ENCODE assay signal across 29 cellular contexts in genomic region chr11:5622802-5623201, GRCh38. TPM values are rescaled to one million over a fixed set of nuclear protein-coding genes. Genes with fewer than 3 reads are reported as not detected.
DNase-seq lines count a peak whose midpoint lies in the region; ATAC-seq and TF ChIP-seq lines count a peak whose summit lies in the region.
"Had no signal": no experiment of that assay in that cellular context is flagged by ENCODE, and none has a peak within 500 bp of the region (broad histone marks: within the 10 kb centered on the region; RNA-seq: fewer than 3 reads in every experiment).

No MANE protein-coding gene starts in this region.

- ATAC-seq in activated CD8-positive, alpha-beta memory T cell treated with anti-CD3 and anti-CD28 coated beads, Interleukin-2, amount 10 ng/mL, durations not matched to agents 7 days and 5 days, result no peak
- no peak for ATAC-seq in CD8-positive, alpha-beta T cell
- ATAC-seq in WTC11 (no peak), naive B cell (ENCODE audit: low read depth in 2 of 2) (no peak), HG02642 (IDR thresholded peaks at IDR 0.05; ENCODE audit: poor library complexity, unreplicated experiment) (no peak)
- ATAC-seq: effector memory CD8-positive, alpha-beta T cell; lower lobe of right lung had no signal

- H3K9me3 ChIP-seq in CD8-positive, alpha-beta T cell (ENCODE audit: low read length), result no peaks in the 10 kb centered on the region
- no peaks in the 10 kb centered on the region for H3K9me3 ChIP-seq in CD4-positive, alpha-beta memory T cell (ENCODE audit: control insufficient read depth in 1 of 2, low read length in 2 of 2)
- H3K9me3 ChIP-seq: lower lobe of right lung had no signal

- intact Hi-C loops in CD8-positive, alpha-beta T cell (cut with DNase I, micrococcal nuclease), result loop anchor here (5.0 to 10.0 kb wide), 2 partner anchors 852 to 1231 kb away; partner anchors contain the start of genes TRIM21 (in 1 of the 2) and TRIM3 (in 1 of the 2)
- intact Hi-C loops in CD4-positive, alpha-beta memory T cell (cut with micrococcal nuclease), result no loop called here

- peak overlapping the region; percentile 44 for H3K27ac Mint-ChIP-seq in activated CD8-positive, alpha-beta memory T cell treated with anti-CD3 and anti-CD28 coated beads, Interleukin-2, amount 10 ng/mL, durations not matched to agents 7 days and 5 days
- no peak overlapping the region for H3K27ac Mint-ChIP-seq in CD8-positive, alpha-beta T cell
- H3K27ac Mint-ChIP-seq in WTC11, result 0 out of 2 replicates have a peak overlapping the region, but pooled peaks have one; percentile 42
- peak overlapping the region in 2 of 6 donors; percentile 24 to 76 for H3K27ac Mint-ChIP-seq in naive B cell
- H3K27ac Mint-ChIP-seq in CD4-positive, alpha-beta memory T cell, result peak overlapping the region in 1 of 7 donors; percentile 42
- H3K27ac Mint-ChIP-seq: effector memory CD8-positive, alpha-beta T cell had no signal

- H3K9me3 Mint-ChIP-seq in activated CD8-positive, alpha-beta memory T cell treated with anti-CD3 and anti-CD28 coated beads, Interleukin-2, amount 10 ng/mL, durations not matched to agents 7 days and 5 days (ENCODE audit: low read depth), result no peaks in the 10 kb centered on the region
- no peaks in the 10 kb centered on the region for H3K9me3 Mint-ChIP-seq in CD8-positive, alpha-beta T cell
- H3K9me3 Mint-ChIP-seq in WTC11 (0 out of 2 replicates have a peak, but pooled peaks cover 3% of the 10 kb centered on the region), naive B cell (no peaks in the 10 kb centered on the region)
- H3K9me3 Mint-ChIP-seq in CD4-positive, alpha-beta memory T cell, result no peaks in the 10 kb centered on the region
- H3K9me3 Mint-ChIP-seq: effector memory CD8-positive, alpha-beta T cell had no signal

- H3K36me3 Mint-ChIP-seq in activated CD8-positive, alpha-beta memory T cell treated with anti-CD3 and anti-CD28 coated beads, Interleukin-2, amount 10 ng/mL, durations not matched to agents 7 days and 5 days, result peaks cover 25% of the 10 kb centered on the region
- H3K36me3 Mint-ChIP-seq in CD8-positive, alpha-beta T cell, result peaks cover 9% of the 10 kb centered on the region
- H3K36me3 Mint-ChIP-seq in WTC11 (no peaks in the 10 kb centered on the region), naive B cell (no peaks in the 10 kb centered on the region)
- H3K36me3 Mint-ChIP-seq in CD4-positive, alpha-beta memory T cell, result peaks cover 5 to 8% of the 10 kb centered on the region in 2 donors

- no peak overlapping the region for H3K27ac ChIP-seq in CD8-positive, alpha-beta T cell (ENCODE audit: low read depth, low read length)
- no peak overlapping the region for H3K27ac ChIP-seq in CD4-positive, alpha-beta memory T cell (ENCODE audit: low read depth, low read length)
- H3K27ac ChIP-seq: BLaER1 treated with 17β-estradiol and CSF1 and Interleukin-3, amounts not matched to agents 10 nM and 100 nM; cardiac muscle cell; coronary artery; lower lobe of right lung; parathyroid adenoma; VCaP had no signal

- no peaks in the 10 kb centered on the region for H3K27me3 ChIP-seq in CD8-positive, alpha-beta T cell (ENCODE audit: insufficient read depth, low read length)
- H3K27me3 ChIP-seq in CD4-positive, alpha-beta memory T cell (ENCODE audit: insufficient read depth, low read length), result no peaks in the 10 kb centered on the region
- H3K27me3 ChIP-seq: BLaER1 treated with 17β-estradiol and CSF1 and Interleukin-3, amounts not matched to agents 10 nM and 100 nM; cardiac muscle cell had no signal

- POLR2A ChIA-PET in CD8-positive, alpha-beta T cell (lab: Charles Lee), result no interaction called here
- POLR2A ChIA-PET in WTC11 (lab: Charles Lee), result no interaction called here
- POLR2A ChIA-PET in CD4-positive, alpha-beta memory T cell (lab: Charles Lee; ENCODE audit: partially characterized antibody), result no interaction called here

- no peaks in the 10 kb centered on the region for H3K27me3 Mint-ChIP-seq in activated CD8-positive, alpha-beta memory T cell treated with anti-CD3 and anti-CD28 coated beads, Interleukin-2, amount 10 ng/mL, durations not matched to agents 7 days and 5 days
- no peaks in the 10 kb centered on the region for H3K27me3 Mint-ChIP-seq in CD8-positive, alpha-beta T cell (ENCODE audit: low read depth)
- H3K27me3 Mint-ChIP-seq in WTC11 (ENCODE audit: low read depth) (no peaks in the 10 kb centered on the region), naive B cell (no peaks in the 10 kb centered on the region)
- no peaks in the 10 kb centered on the region for H3K27me3 Mint-ChIP-seq in CD4-positive, alpha-beta memory T cell
- H3K27me3 Mint-ChIP-seq: effector memory CD8-positive, alpha-beta T cell had no signal

- DNase-seq in activated CD8-positive, alpha-beta memory T cell treated with anti-CD3 and anti-CD28 coated beads, Interleukin-2, amount 10 ng/mL, durations not matched to agents 7 days and 5 days, result no peak
- DNase-seq in activated CD8-positive, alpha-beta memory T cell treated with anti-CD3 and anti-CD28 coated beads, Interleukin-2, amount 50 U/mL, for 48 hours, result no peak
- DNase-seq in CD8-positive, alpha-beta T cell, result no peak
- DNase-seq in WTC11 (ENCODE audit: low spot score) (no peak), naive B cell (no peak), NCI-H146 (lab: John Stamatoyannopoulos, UW) (no peak)
- DNase-seq in CD4-positive, alpha-beta memory T cell, result no peak
- DNase-seq: activated gamma-delta T cell; effector memory CD8-positive, alpha-beta T cell; erythroblast; Karpas-422; kidney; lower lobe of right lung; NCI-H1436; NCI-H345; NCI-H748 treated with DMSO at 0.1 percent for 48 hours; RPMI8226; trophoblast cell had no signal

- H3K4me3 ChIP-seq in CD8-positive, alpha-beta T cell (ENCODE audit: low read depth, low read length), result no peak overlapping the region
- H3K4me3 ChIP-seq in CD4-positive, alpha-beta memory T cell (ENCODE audit: low read length in 2 of 2), result no peak overlapping the region
- H3K4me3 ChIP-seq: BLaER1 treated with 17β-estradiol and CSF1 and Interleukin-3, amounts not matched to agents 10 nM and 100 nM; cardiac muscle cell; coronary artery; lower lobe of right lung had no signal

- H3K4me1 ChIP-seq in CD8-positive, alpha-beta T cell (ENCODE audit: insufficient read depth, low read length), result peaks cover 23% of the 10 kb centered on the region
- H3K4me1 ChIP-seq in CD4-positive, alpha-beta memory T cell (ENCODE audit: insufficient read depth, low read length), result peaks cover 32% of the 10 kb centered on the region
- H3K4me1 ChIP-seq: parathyroid adenoma had no signal

- CTCF ChIA-PET in activated CD8-positive, alpha-beta memory T cell treated with anti-CD3 and anti-CD28 coated beads, Interleukin-2, amount 10 ng/mL, durations not matched to agents 7 days and 5 days (lab: Charles Lee), result interaction anchor here (0.7 kb wide), 1 partner anchor 24 kb away, joined by 3 read pairs; no protein-coding TSS in a partner anchor
- CTCF ChIA-PET in CD8-positive, alpha-beta T cell (lab: Charles Lee), result interaction anchor here (0.6 to 1.1 kb wide), 2 partner anchors 67 to 176 kb away, joined by 3 read pairs; partner anchors contain the start of gene TRIM22
- CTCF ChIA-PET in WTC11 (lab: Charles Lee), result interaction anchor here (1.1 kb wide), 1 partner anchor 22 kb away, joined by 3 read pairs; no protein-coding TSS in a partner anchor
- CTCF ChIA-PET in CD4-positive, alpha-beta memory T cell (lab: Charles Lee; ENCODE audit: partially characterized antibody), result no interaction called here

- H3K4me1 Mint-ChIP-seq in activated CD8-positive, alpha-beta memory T cell treated with anti-CD3 and anti-CD28 coated beads, Interleukin-2, amount 10 ng/mL, durations not matched to agents 7 days and 5 days, result peaks cover 34% of the 10 kb centered on the region
- H3K4me1 Mint-ChIP-seq in CD8-positive, alpha-beta T cell (ENCODE audit: low read depth), result peaks cover 41% of the 10 kb centered on the region
- H3K4me1 Mint-ChIP-seq in WTC11, result peaks cover 48% of the 10 kb centered on the region
- peaks cover 40 to 43% (median 40%) of the 10 kb centered on the region in 3 donors for H3K4me1 Mint-ChIP-seq in naive B cell
- peaks cover 29 to 44% (median 38%) of the 10 kb centered on the region in 4 donors for H3K4me1 Mint-ChIP-seq in CD4-positive, alpha-beta memory T cell

- H3K4me3 Mint-ChIP-seq in activated CD8-positive, alpha-beta memory T cell treated with anti-CD3 and anti-CD28 coated beads, Interleukin-2, amount 10 ng/mL, durations not matched to agents 7 days and 5 days, result peak overlapping the region; percentile 30
- H3K4me3 Mint-ChIP-seq in CD8-positive, alpha-beta T cell, result peak overlapping the region; percentile 26
- H3K4me3 Mint-ChIP-seq in WTC11 (no peak overlapping the region), naive B cell (peak overlapping the region in 5 of 8 donors; percentile 3 to 50 (median 34))
- H3K4me3 Mint-ChIP-seq in CD4-positive, alpha-beta memory T cell, result peak overlapping the region in 4 of 8 donors; percentile 11 to 63 (median 40)
- H3K4me3 Mint-ChIP-seq: neural crest cell had no signal

- H3K36me3 ChIP-seq in CD8-positive, alpha-beta T cell (ENCODE audit: insufficient read depth, low read length), result no peaks in the 10 kb centered on the region
- H3K36me3 ChIP-seq in CD4-positive, alpha-beta memory T cell (ENCODE audit: insufficient read depth, low read length), result no peaks in the 10 kb centered on the region
- H3K36me3 ChIP-seq: cardiac muscle cell, lower lobe of right lung had no signal

- TF ChIP-seq CTCF in CD8-positive, alpha-beta T cell (IDR thresholded peaks at IDR 0.05), result no peak
- no peak for TF ChIP-seq CTCF in WTC11 (IDR thresholded peaks at IDR 0.05)

TF ChIP-seq in WTC11, 78 proteins besides CTCF, POLR2A, EP300 and RAD21 (continues in another document):
- TF ChIP-seq ZNF423 (CRISPR knock-in tag; IDR thresholded peaks at IDR 0.05), result no peak

RNA-seq across cellular contexts. Expression of gene TRIM34, which starts 2.0 kb away (rescaled TPM):
- 10 to 100 TPM; 13.1 to 16.1 TPM for total RNA-seq in activated CD8-positive, alpha-beta memory T cell treated with anti-CD3 and anti-CD28 coated beads, Interleukin-2, amount 10 ng/mL, durations not matched to agents 7 days and 5 days
- 1 to 10 TPM; 2.8 to 2.9 TPM for total RNA-seq in CD8-positive, alpha-beta T cell
- 0.66 to 1.6 TPM (median 0.71 TPM) in 3 replicates for total RNA-seq in WTC11 (2021)
- 10 to 100 TPM; 25.3 to 58.5 (median 30.8) TPM for polyA plus RNA-seq in naive B cell (ENCODE audit: low read depth in 6 of 6)
- total RNA-seq in CD4-positive, alpha-beta memory T cell, result 10 to 100 TPM; 10.4 to 11.6 TPM
- polyA plus RNA-seq in CD4-positive, alpha-beta memory T cell, result 10 to 100 TPM in 1 of 2 donors, 1 to 10 TPM in 1; 9.6 to 20.2 TPM

RNA-seq across cellular contexts. Expression of gene TRIM6, which starts 26.4 kb away (rescaled TPM):
- total RNA-seq in activated CD8-positive, alpha-beta memory T cell treated with anti-CD3 and anti-CD28 coated beads, Interleukin-2, amount 10 ng/mL, durations not matched to agents 7 days and 5 days, result 1 to 10 TPM in 1 of 2 experiments, under 1 TPM in 1; 0.37 to 1.5 TPM
- total RNA-seq in CD8-positive, alpha-beta T cell, result not detected
- total RNA-seq in WTC11 (2021), result 25.4 to 30.2 TPM (median 30.0 TPM) in 3 replicates
- under 1 TPM in 1 of 6 donors, not detected in 5; 0.22 TPM for polyA plus RNA-seq in naive B cell (ENCODE audit: low read depth in 6 of 6)
- total RNA-seq in CD4-positive, alpha-beta memory T cell, result not detected
- not detected for polyA plus RNA-seq in CD4-positive, alpha-beta memory T cell

RNA-seq across cellular contexts. Expression of gene OR52B6, which starts 42.1 kb away (rescaled TPM):
- not detected for total RNA-seq in activated CD8-positive, alpha-beta memory T cell treated with anti-CD3 and anti-CD28 coated beads, Interleukin-2, amount 10 ng/mL, durations not matched to agents 7 days and 5 days
- not detected for total RNA-seq in CD8-positive, alpha-beta T cell
- total RNA-seq in WTC11 (2021), result not detected in 3 replicates
- polyA plus RNA-seq in naive B cell (ENCODE audit: low read depth in 6 of 6), result under 1 TPM in 1 of 6 donors, not detected in 5; 0.33 TPM
- total RNA-seq in CD4-positive, alpha-beta memory T cell, result not detected
- not detected for polyA plus RNA-seq in CD4-positive, alpha-beta memory T cell
- total RNA-seq: cardiac muscle cell; kidney; lower lobe of right lung; neural crest cell; SK-MEL-5; subcutaneous adipose tissue; T-helper 2 cell treated with Interferon-gamma antibody and Interleukin-4, amounts not matched to agents 100 ng/mL and 5 ng/mL, for 36 hours had no signal
- polyA plus RNA-seq: AG04450, cardiac muscle cell had no signal

Comparison
In these comparisons a context has a peak if more than half of its experiments do, and no peak if none do; other contexts are left out.
1. RNA of gene TRIM6, which starts 26.4 kb away (total RNA-seq): 25.4 to 30.2 TPM in WTC11; 0.37 to 1.5 TPM in activated CD8-positive, alpha-beta memory T cell treated with anti-CD3 and anti-CD28 coated beads, Interleukin-2, amount 10 ng/mL, durations not matched to agents 7 days and 5 days, not detected in CD4-positive, alpha-beta memory T cell and not detected in CD8-positive, alpha-beta T cell; every median in the first group is over 10 times any median in the second.